In the genomic region with DNA sequence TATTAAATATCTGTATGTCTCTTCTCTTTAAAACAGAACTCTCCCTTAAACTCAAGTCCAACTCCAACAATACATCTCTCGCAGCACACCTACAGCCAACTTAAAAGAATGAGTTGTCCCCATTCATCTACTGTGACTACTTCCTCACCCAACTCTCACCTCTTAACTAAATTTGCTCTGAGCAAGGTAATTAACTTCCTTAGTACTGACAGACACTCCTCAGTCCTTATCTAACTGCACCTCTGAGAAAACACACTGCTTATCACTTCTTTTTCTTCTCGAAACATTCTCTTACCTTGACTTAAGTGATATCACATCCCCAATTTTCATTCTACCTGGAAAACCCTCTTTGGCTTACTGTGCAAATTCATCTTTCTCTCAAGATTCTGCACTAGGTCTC, we compare ENCODE assay signal across 30 cellular contexts.
"Had no signal": no experiment of that assay in that cellular context is flagged by ENCODE, and none has a peak within 500 bp of the region (broad histone marks: within the 10 kb centered on the region; RNA-seq: fewer than 3 reads in every experiment).

No MANE protein-coding gene starts in this region.

- H3K36me3 Mint-ChIP-seq: natural killer cell treated with Interleukin-12 subunit alpha and Interleukin-12 subunit beta and Interleukin-15 and Interleukin-18, amount 100 ng/mL, for 72 hours had no signal

- H3K9ac ChIP-seq: parathyroid adenoma had no signal

- ATAC-seq: esophagus mucosa; gastrocnemius medialis; heart right ventricle; left ventricle myocardium superior; lower lobe of right lung; natural killer cell treated with Interleukin-12 subunit alpha and Interleukin-12 subunit beta and Interleukin-15 and Interleukin-18, amount 100 ng/mL, for 72 hours; right lobe of liver; stimulated activated naive CD8-positive, alpha-beta T cell treated with anti-CD3 and anti-CD28 coated beads, Interleukin-15, amount 100 ng/mL, for 72 hours; upper lobe of right lung had no signal

- H3K27me3 ChIP-seq: gastrocnemius medialis, heart right ventricle, right lobe of liver, suprapubic skin, transverse colon, upper lobe of right lung, uterus had no signal

- H3K79me2 ChIP-seq: parathyroid adenoma had no signal

- H3K4me2 ChIP-seq: smooth muscle cell had no signal

- H3K27ac ChIP-seq: epithelial cell of prostate, gastrocnemius medialis, heart right ventricle, lower lobe of right lung, parathyroid adenoma, right lobe of liver, suprapubic skin, transverse colon, upper lobe of right lung, uterus had no signal

- H3K4me3 Mint-ChIP-seq: immature natural killer cell; naive B cell; natural killer cell treated with Interleukin-12 subunit alpha and Interleukin-12 subunit beta and Interleukin-15 and Interleukin-18, amount 100 ng/mL, for 72 hours; neural crest cell; stimulated activated naive CD8-positive, alpha-beta T cell treated with anti-CD3 and anti-CD28 coated beads, Interleukin-15, amount 100 ng/mL, for 72 hours had no signal

- H3K4me1 ChIP-seq: right lobe of liver, uterus had no signal

- H2AFZ ChIP-seq: parathyroid adenoma had no signal

- H3K9me3 Mint-ChIP-seq: immature natural killer cell; naive B cell; natural killer cell treated with Interleukin-12 subunit alpha and Interleukin-12 subunit beta and Interleukin-15 and Interleukin-18, amount 100 ng/mL, for 72 hours; neural crest cell; stimulated activated naive CD8-positive, alpha-beta T cell treated with anti-CD3 and anti-CD28 coated beads, Interleukin-15, amount 100 ng/mL, for 72 hours had no signal

- H3K27me3 Mint-ChIP-seq: naive B cell; natural killer cell treated with Interleukin-12 subunit alpha and Interleukin-12 subunit beta and Interleukin-15 and Interleukin-18, amount 100 ng/mL, for 72 hours; progenitor cell of endocrine pancreas; stimulated activated naive CD8-positive, alpha-beta T cell treated with anti-CD3 and anti-CD28 coated beads, Interleukin-15, amount 100 ng/mL, for 72 hours had no signal

- H3K27ac Mint-ChIP-seq: naive B cell; natural killer cell treated with Interleukin-12 subunit alpha and Interleukin-12 subunit beta and Interleukin-15 and Interleukin-18, amount 100 ng/mL, for 72 hours; progenitor cell of endocrine pancreas; stimulated activated naive CD8-positive, alpha-beta T cell treated with anti-CD3 and anti-CD28 coated beads, Interleukin-15, amount 100 ng/mL, for 72 hours had no signal

- H3K9me3 ChIP-seq: gastrocnemius medialis, heart right ventricle, lower lobe of right lung, right lobe of liver, suprapubic skin, transverse colon, upper lobe of right lung, uterus had no signal

- H3K4me3 ChIP-seq: gastrocnemius medialis, heart right ventricle, lower lobe of right lung, right lobe of liver, smooth muscle cell, suprapubic skin, transverse colon, upper lobe of right lung, uterus had no signal

- DNase-seq: cortex of kidney; foreskin fibroblast; gastrocnemius medialis; glutamatergic neuron; heart right ventricle; hypothalamus; immature natural killer cell; islet precursor cell; kidney glomerular epithelial cell; left ventricle myocardium superior; lower lobe of right lung; naive B cell; right lobe of liver; stimulated activated CD4-positive, alpha-beta T cell treated with anti-CD3 and anti-CD28 coated beads, Interleukin-12 subunit alpha, Interleukin-12 subunit beta, amount 100 ng/mL, for 4 hours; stimulated activated CD4-positive, alpha-beta T cell treated with anti-CD3 and anti-CD28 coated beads, Interleukin-1b, Interleukin-23, amount 100 ng/mL, for 48 hours; stimulated activated CD4-positive, alpha-beta T cell treated with anti-CD3 and anti-CD28 coated beads, Interleukin-4, amount 100 ng/mL, for 1 hour; stimulated activated CD8-positive, alpha-beta memory T cell treated with anti-CD3 and anti-CD28 coated beads, Interleukin-4, amount 100 ng/mL, for 48 hours; stimulated activated naive CD4-positive, alpha-beta T cell; stimulated activated naive CD8-positive, alpha-beta T cell treated with anti-CD3 and anti-CD28 coated beads, Interleukin-15, amount 100 ng/mL, for 72 hours; transverse colon; upper lobe of right lung; uterus had no signal

- H3K36me3 ChIP-seq: uterus had no signal
